11 cellular contexts compared by ENCODE assay signal in the genomic region with DNA sequence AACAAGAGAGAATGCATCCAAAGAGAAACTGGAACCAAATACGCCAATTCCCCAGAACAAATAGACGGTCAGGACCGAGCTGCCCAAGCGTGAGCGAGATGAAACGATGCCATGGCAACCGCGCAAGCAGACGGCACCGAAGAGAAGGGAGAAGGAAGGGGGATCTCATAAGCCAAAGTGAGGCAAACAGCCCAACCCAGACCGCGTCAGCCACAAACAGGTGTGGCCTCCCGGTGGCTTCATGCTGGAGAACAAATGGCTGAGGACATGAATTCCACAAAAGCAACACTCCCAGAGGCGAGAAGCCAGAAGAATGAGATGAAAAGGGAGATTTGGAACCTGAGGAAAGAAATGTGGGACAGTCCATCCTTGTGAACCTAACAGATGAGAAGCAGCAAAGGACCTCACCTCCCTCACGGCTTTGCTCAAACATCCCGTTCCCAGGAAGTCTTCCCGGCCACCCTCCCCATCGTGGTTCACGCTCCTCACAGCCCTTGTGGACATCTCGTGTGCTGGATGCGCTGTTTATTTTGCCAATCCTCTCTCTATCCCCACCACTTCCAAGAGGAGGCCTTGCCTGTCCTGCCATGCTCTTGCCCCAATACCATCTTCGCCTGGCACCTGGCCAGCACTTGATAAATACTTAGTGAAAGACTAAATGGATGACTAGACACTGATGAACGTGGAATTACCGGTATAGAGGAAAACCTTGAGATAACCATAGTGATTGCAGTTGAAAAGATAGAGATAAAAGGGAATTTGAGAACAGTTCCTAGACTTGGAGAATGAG.
A peak's percentile ranks its signal among the peaks of the same experiment; 100 is the strongest.
DNase-seq lines count a peak whose midpoint lies in the region; ATAC-seq, FAIRE-seq and TF ChIP-seq lines count a peak whose summit lies in the region.
"Had no signal": no experiment of that assay in that cellular context is flagged by ENCODE, and none has a peak within 500 bp of the region (broad histone marks: within the 10 kb centered on the region; RNA-seq: fewer than 3 reads in every experiment).

No MANE protein-coding gene starts in this region.

- peak overlapping the region; percentile 31 for H3K4me3 ChIP-seq in AG10803 (ENCODE audit: low read length)
- H3K4me3 ChIP-seq in Jurkat, Clone E6-1 (ENCODE audit: low read length) = peak overlapping the region; percentile 10; the same call in 1 of the 2 replicates

- H3K27ac Mint-ChIP-seq in stimulated activated memory B cell treated with anti-CD40 and anti-IgM and Interleukin-4, amounts not matched to agents 10 μg/mL and 1 μg/mL and 100 μg/mL, for 72 hours = no peak overlapping the region

- FAIRE-seq in islet of Langerhans (lab: Jason Lieb, UNC) = peak; percentile 94
- FAIRE-seq: G401.6 had no signal

- H3K36me3 Mint-ChIP-seq in stimulated activated memory B cell treated with anti-CD40 and anti-IgM and Interleukin-4, amounts not matched to agents 10 μg/mL and 1 μg/mL and 100 μg/mL, for 72 hours = no peaks in the 10 kb centered on the region

- no peaks in the 10 kb centered on the region for H3K4me1 Mint-ChIP-seq in stimulated activated memory B cell treated with anti-CD40 and anti-IgM and Interleukin-4, amounts not matched to agents 10 μg/mL and 1 μg/mL and 100 μg/mL, for 72 hours

- peaks cover 64% of the 10 kb centered on the region for H3K27me3 Mint-ChIP-seq in stimulated activated memory B cell treated with anti-CD40 and anti-IgM and Interleukin-4, amounts not matched to agents 10 μg/mL and 1 μg/mL and 100 μg/mL, for 72 hours

- H3K9me3 Mint-ChIP-seq in stimulated activated memory B cell treated with anti-CD40 and anti-IgM and Interleukin-4, amounts not matched to agents 10 μg/mL and 1 μg/mL and 100 μg/mL, for 72 hours = peaks cover 4% of the 10 kb centered on the region

- TF ChIP-seq CTCF in AG10803 (conservative IDR thresholded peaks at IDR 0.05; ENCODE audit: low read length) = no peak

- DNase-seq in AG10803 (ENCODE audit: low read depth) (peak; percentile 17), SHP77 treated with DMSO at 0.1 percent for 48 hours (lab: John Stamatoyannopoulos, UW) (peak; percentile 37), AG08395 (ENCODE audit: low spot score) (no peak)
- peak; percentile 61 for DNase-seq in Jurkat, Clone E6-1 (ENCODE audit: low read depth, low spot score)
- DNase-seq in activated T-cell treated with anti-CD3 and anti-CD28 coated beads, Interleukin-2, amount 50 U/mL, for 48 hours = no peak
- DNase-seq in effector CD8-positive, alpha-beta T cell (lab: John Stamatoyannopoulos, UW) = no peak
- DNase-seq: foreskin fibroblast, SW 1271 had no signal

- no peak overlapping the region for H3K4me3 Mint-ChIP-seq in stimulated activated memory B cell treated with anti-CD40 and anti-IgM and Interleukin-4, amounts not matched to agents 10 μg/mL and 1 μg/mL and 100 μg/mL, for 72 hours

- ATAC-seq in stimulated activated memory B cell treated with anti-CD40 and anti-IgM and Interleukin-4, amounts not matched to agents 10 μg/mL and 1 μg/mL and 100 μg/mL, for 72 hours = no peak

Comparison
In these comparisons a context has a peak if more than half of its experiments do, and no peak if none do; other contexts are left out.
1. DNase-seq: peak in AG10803 (single experiment), Jurkat, Clone E6-1 (single experiment) and SHP77 treated with DMSO at 0.1 percent for 48 hours (single experiment); none in AG08395 (single experiment), activated T-cell treated with anti-CD3 and anti-CD28 coated beads, Interleukin-2, amount 50 U/mL, for 48 hours (0 of 2) and effector CD8-positive, alpha-beta T cell (single experiment).